ENCODE assay signal across 30 cellular contexts in genomic region chr14:75732888-75733287, GRCh38.
"Had no signal": no experiment of that assay in that cellular context is flagged by ENCODE, and none has a peak within 500 bp of the region (broad histone marks: within the 10 kb centered on the region; RNA-seq: fewer than 3 reads in every experiment).

No MANE protein-coding gene starts in this region.

- H3K36me3 ChIP-seq: MG63 had no signal

- H3K27me3 ChIP-seq: MG63 had no signal

- FAIRE-seq: bronchial epithelial cell, RCC 7860 had no signal

- H3K27ac ChIP-seq: PC-9, RWPE1 had no signal

- DNase-seq: activated CD4-positive, alpha-beta T cell treated with anti-CD3 and anti-CD28 coated beads, Interleukin-2, amount 10 ng/mL, durations not matched to agents 7 days and 5 days; activated CD4-positive, alpha-beta T cell treated with anti-CD3 and anti-CD28 coated beads, Interleukin-2, amount 50 U/mL, for 48 hours; activated CD8-positive, alpha-beta T cell treated with anti-CD3 and anti-CD28 coated beads, Interleukin-2, amount 10 ng/mL, durations not matched to agents 7 days and 5 days; activated gamma-delta T cell treated with Interleukin-2 at 50 U/mL for 16 hours; activated naive CD4-positive, alpha-beta T cell treated with anti-CD3 and anti-CD28 coated beads for 36 hours; activated T-cell treated with anti-CD3 and anti-CD28 coated beads, Interleukin-2, amount 50 U/mL, for 24 hours; anterior cingulate cortex; caudate nucleus; cerebellar nuclear complex; cortex of kidney; Kasumi-1; KG1; MG63; NCI-H1048; NCI-H1105 treated with DMSO at 0.1 percent for 48 hours; NCI-H1436; NCI-H187; NCI-H2029 treated with DMSO at 0.1 percent for 48 hours; NCI-H2107; NCI-H510A; NCI-H526 treated with DMSO at 0.1 percent for 48 hours; NCI-H774; PC-9; SIG-M5; T1000 had no signal

- H2AFZ ChIP-seq: PC-9 had no signal

- H3K4me3 ChIP-seq: MG63, PC-9 had no signal

- H3K4me2 ChIP-seq: PC-9 had no signal

- H3K9me3 ChIP-seq: MG63 had no signal

- ATAC-seq: activated CD8-positive, alpha-beta T cell treated with anti-CD3 and anti-CD28 coated beads, Interleukin-2, amount 10 ng/mL, durations not matched to agents 7 days and 5 days; activated naive CD4-positive, alpha-beta T cell treated with anti-CD3 and anti-CD28 coated beads, Interleukin-2, amount 50 U/mL, for 72 hours; Right ventricle myocardium inferior had no signal
